In genomic region chr3:12939137-12939536, GRCh38 we compare ENCODE assay signal across 17 cellular contexts.
DNase-seq lines count a peak whose midpoint lies in the region; ATAC-seq and TF ChIP-seq lines count a peak whose summit lies in the region.
"Had no signal": no experiment of that assay in that cellular context is flagged by ENCODE, and none has a peak within 500 bp of the region (broad histone marks: within the 10 kb centered on the region; RNA-seq: fewer than 3 reads in every experiment).

No MANE protein-coding gene starts in this region.

- H3K27me3 Mint-ChIP-seq in neural crest cell (ENCODE audit: low read depth), result no peaks in the 10 kb centered on the region
- H3K27me3 Mint-ChIP-seq: activated naive CD8-positive, alpha-beta T cell treated with anti-CD3 and anti-CD28 coated beads for 36 hours; naive thymus-derived CD8-positive, alpha-beta T cell; T-cell had no signal

- H3K36me3 ChIP-seq in OCI-LY3 (replicated peaks; ENCODE audit: low read depth, low read length) (peaks cover 71% of the 10 kb centered on the region), tibial artery (peaks cover 25 to 42% (median 35%) of the 10 kb centered on the region in 3 donors)

- H3K4me3 ChIP-seq in OCI-LY3 (ENCODE audit: low read length) (no peak overlapping the region), tibial artery (no peak overlapping the region)
- H3K4me3 ChIP-seq: lower lobe of right lung, prostate gland had no signal

- peak overlapping the region; percentile 43 for H3K27ac Mint-ChIP-seq in neural crest cell (ENCODE audit: unreplicated experiment)
- H3K27ac Mint-ChIP-seq: activated naive CD8-positive, alpha-beta T cell treated with anti-CD3 and anti-CD28 coated beads for 36 hours had no signal

- H3K4me1 ChIP-seq in OCI-LY3 (ENCODE audit: low read length) (peaks cover 22% of the 10 kb centered on the region), tibial artery (peaks cover 20 to 77% (median 59%) of the 10 kb centered on the region in 4 donors)

- peaks cover 80% of the 10 kb centered on the region for H3K79me2 ChIP-seq in OCI-LY3 (ENCODE audit: low read length)

- TF ChIP-seq CTCF in OCI-LY3 (IDR thresholded peaks at IDR 0.05; ENCODE audit: low read depth, low read length) (peak; percentile 26), neural crest cell (conservative IDR thresholded peaks at IDR 0.05) (no peak), tibial artery (IDR thresholded peaks at IDR 0.05) (no peak)

- H3K36me3 Mint-ChIP-seq in neural crest cell (ENCODE audit: low read depth), result no peaks in the 10 kb centered on the region

- H3K9me3 ChIP-seq in OCI-LY3 (ENCODE audit: insufficient read depth, low read length) (no peaks in the 10 kb centered on the region), tibial artery (no peaks in the 10 kb centered on the region)
- H3K9me3 ChIP-seq: lower lobe of right lung, prostate gland had no signal

- H3K27me3 ChIP-seq in OCI-LY3 (ENCODE audit: low read depth, low read length), result no peaks in the 10 kb centered on the region
- H3K27me3 ChIP-seq in tibial artery, result no peaks in the 10 kb centered on the region

- ATAC-seq in HG03159 (IDR thresholded peaks at IDR 0.05; ENCODE audit: unreplicated experiment), result no peak
- ATAC-seq: esophagus mucosa; HCT116; lower lobe of right lung; naive thymus-derived CD8-positive, alpha-beta T cell; T-cell had no signal

- no peak for DNase-seq in neural crest cell (ENCODE audit: low read depth, low spot score)
- no peak for DNase-seq in tibial artery
- DNase-seq in posterior vena cava (ENCODE audit: low spot score), result no peak
- DNase-seq in HK-2 (ENCODE audit: unreplicated experiment), result no peak
- DNase-seq: activated naive CD8-positive, alpha-beta T cell treated with anti-CD3 and anti-CD28 coated beads for 36 hours; immature natural killer cell; Kasumi-1; lower lobe of right lung; naive thymus-derived CD8-positive, alpha-beta T cell; NCI-H526; T-cell had no signal

- peaks cover 2% of the 10 kb centered on the region for H3K4me1 Mint-ChIP-seq in neural crest cell
- H3K4me1 Mint-ChIP-seq: activated naive CD8-positive, alpha-beta T cell treated with anti-CD3 and anti-CD28 coated beads for 36 hours had no signal

- H2AFZ ChIP-seq in OCI-LY3 (ENCODE audit: low read depth, low read length), result no peak overlapping the region

- no peak overlapping the region for H3K4me3 Mint-ChIP-seq in neural crest cell
- H3K4me3 Mint-ChIP-seq: activated naive CD8-positive, alpha-beta T cell treated with anti-CD3 and anti-CD28 coated beads for 36 hours; immature natural killer cell; T-cell had no signal

- H3K4me2 ChIP-seq in OCI-LY3 (ENCODE audit: low read length), result no peak overlapping the region

- no peaks in the 10 kb centered on the region for H3K9me3 Mint-ChIP-seq in neural crest cell
- H3K9me3 Mint-ChIP-seq: activated naive CD8-positive, alpha-beta T cell treated with anti-CD3 and anti-CD28 coated beads for 36 hours; immature natural killer cell; naive thymus-derived CD8-positive, alpha-beta T cell; T-cell had no signal

- intact Hi-C loops in tibial artery (cut with DNase I; ENCODE audit: low total_unique reads), result no loop called here
- intact Hi-C loops in posterior vena cava (cut with DNase I), result no loop called here

- H4K20me1 ChIP-seq in OCI-LY3 (ENCODE audit: insufficient read depth, low read length), result peaks cover 95% of the 10 kb centered on the region

- H3K27ac ChIP-seq in OCI-LY3 (ENCODE audit: low read length), result 0 out of 2 replicates have a peak overlapping the region, but pooled peaks have one; percentile 5
- H3K27ac ChIP-seq in cingulate gyrus (ENCODE audit: low read depth, low read length), result peak overlapping the region; percentile 4
- peak overlapping the region; percentile 55 to 68 for H3K27ac ChIP-seq in tibial artery
- H3K27ac ChIP-seq: lower lobe of right lung had no signal

- H3K9ac ChIP-seq in OCI-LY3 (ENCODE audit: low read length), result no peak overlapping the region

Comparison
In these comparisons a context has a peak if more than half of its experiments do, and no peak if none do; other contexts are left out.
1. H3K27ac ChIP-seq: peak in every context shown above with its lines; median percentile 62 in tibial artery; 5 in OCI-LY3; 4 in cingulate gyrus.